8 cellular contexts compared by ENCODE assay signal in genomic region chr19:17405250-17406038, GRCh38. TPM values are rescaled to one million over a fixed set of nuclear protein-coding genes. Genes with fewer than 3 reads are reported as not detected.
DNase-seq lines count a peak whose midpoint lies in the region; ATAC-seq and TF ChIP-seq lines count a peak whose summit lies in the region.

TSS of gene BST2 (minus strand) at chr19:17405630. CDS start at chr19:17405575, 55 bp downstream.

- peaks cover 32% of the 10 kb centered on the region for H3K4me1 ChIP-seq in CD4-positive, alpha-beta memory T cell (ENCODE audit: insufficient read depth, low read length)

- peak within 1 kb of the TSS; percentile 93 to 98 for H3K4me3 ChIP-seq in CD4-positive, alpha-beta memory T cell (ENCODE audit: low read length in 2 of 2)
- peak within 1 kb of the TSS in 1 of 2 donors; percentile 34 for H3K4me3 ChIP-seq in cardiac fibroblast (replicated peaks in 1 of 2; ENCODE audit: low read depth in 2 of 2, low read length in 2 of 2)

- peak; percentile 61 for ATAC-seq in GM19438 (IDR thresholded peaks at IDR 0.05; ENCODE audit: low read depth, unreplicated experiment)
- peak; percentile 67 for ATAC-seq in HG03469 (IDR thresholded peaks at IDR 0.05; ENCODE audit: unreplicated experiment)
- ATAC-seq in T-cell (replicated peaks in 1 of 4): peak; percentile 80 to 88 (median 84)

- no peaks in the 10 kb centered on the region for H3K27me3 Mint-ChIP-seq in CD4-positive, alpha-beta memory T cell
- H3K27me3 Mint-ChIP-seq in T-cell: no peaks in the 10 kb centered on the region

- H3K4me1 Mint-ChIP-seq in CD4-positive, alpha-beta memory T cell: peaks cover 20 to 45% (median 29%) of the 10 kb centered on the region in 4 donors
- peaks cover 32 to 53% (median 33%) of the 10 kb centered on the region in 3 donors for H3K4me1 Mint-ChIP-seq in T-cell

- no peaks in the 10 kb centered on the region for H3K9me3 ChIP-seq in CD4-positive, alpha-beta memory T cell (ENCODE audit: control insufficient read depth in 1 of 2, low read length in 2 of 2)

- peaks cover 8% of the 10 kb centered on the region for H3K36me3 ChIP-seq in CD4-positive, alpha-beta memory T cell (ENCODE audit: insufficient read depth, low read length)

- no peaks in the 10 kb centered on the region for H3K27me3 ChIP-seq in CD4-positive, alpha-beta memory T cell (ENCODE audit: insufficient read depth, low read length)

- POLR2A ChIA-PET in CD4-positive, alpha-beta memory T cell (lab: Charles Lee; ENCODE audit: partially characterized antibody): interaction anchor here (0.7 to 5.7 kb wide), 8 partner anchors 9 to 396 kb away, joined by 3 to 87 read pairs (median 5); partner anchors contain the start of genes ANO8, MVB12A and TMEM221
- POLR2A ChIA-PET in T-cell (lab: Charles Lee): interaction anchor here in 1 of 2 donors (1.1 kb wide), 1 partner anchor 14 kb away, joined by 3 read pairs; no protein-coding TSS in a partner anchor

- CTCF ChIA-PET in CD4-positive, alpha-beta memory T cell (lab: Charles Lee; ENCODE audit: partially characterized antibody): interaction anchor here (0.6 to 4.4 kb wide), 10 partner anchors 10 to 170 kb away, joined by 3 to 25 read pairs (median 3); partner anchors contain the start of genes CCDC194 and MVB12A
- CTCF ChIA-PET in T-cell (lab: Charles Lee): interaction anchor here in 1 of 2 donors (0.6 to 1.6 kb wide), 7 partner anchors 9 to 201 kb away, joined by 3 to 5 read pairs (median 4); partner anchors contain the start of genes DDA1 and MVB12A

- H3K27ac ChIP-seq in CD4-positive, alpha-beta memory T cell (ENCODE audit: low read depth, low read length): peak within 1 kb of the TSS; percentile 88

- H3K36me3 Mint-ChIP-seq in CD4-positive, alpha-beta memory T cell: peaks cover 3 to 27% of the 10 kb centered on the region in 2 donors
- H3K36me3 Mint-ChIP-seq in T-cell: peaks cover 4% of the 10 kb centered on the region

- peak within 1 kb of the TSS; percentile 93 to 96 (median 94) for H3K27ac Mint-ChIP-seq in CD4-positive, alpha-beta memory T cell
- peak within 1 kb of the TSS; percentile 95 to 97 for H3K27ac Mint-ChIP-seq in T-cell

- TF ChIP-seq CTCF in cardiac fibroblast (IDR thresholded peaks at IDR 0.05; ENCODE audit: low read depth, low read length): no peak

- H3K9me3 Mint-ChIP-seq in CD4-positive, alpha-beta memory T cell: no peaks in the 10 kb centered on the region
- H3K9me3 Mint-ChIP-seq in T-cell: no peaks in the 10 kb centered on the region

- peak; percentile 60 to 80 (median 65) for DNase-seq in CD4-positive, alpha-beta memory T cell
- DNase-seq in T-cell (peak in 25 of 34 experiments; percentile 16 to 63 (median 31)), cardiac fibroblast (ENCODE audit: low read depth in 2 of 2) (peak; percentile 65 to 77), kidney tubule cell (ENCODE audit: low spot score) (peak; percentile 75), NCI-H524 (lab: John Stamatoyannopoulos, UW) (no peak)
- peak; percentile 71 for DNase-seq in stimulated activated CD8-positive, alpha-beta memory T cell treated with anti-CD3 and anti-CD28 coated beads, Interleukin-4, amount 100 ng/mL, for 48 hours

- peak within 1 kb of the TSS; percentile 94 to 98 (median 94) for H3K4me3 Mint-ChIP-seq in CD4-positive, alpha-beta memory T cell
- H3K4me3 Mint-ChIP-seq in T-cell: peak within 1 kb of the TSS; percentile 89 to 93 (median 89)

- intact Hi-C loops in CD4-positive, alpha-beta memory T cell (cut with micrococcal nuclease): loop anchor here (1.0 to 5.0 kb wide), 3 partner anchors 14 to 98 kb away; partner anchors contain the start of genes DDA1, GTPBP3 and MRPL34

RNA-seq across cellular contexts. Expression of gene BST2, which starts in this region (rescaled TPM):
- 10 to 100 TPM; 55.9 TPM for total RNA-seq in CD4-positive, alpha-beta memory T cell
- polyA plus RNA-seq in CD4-positive, alpha-beta memory T cell: 100 to 1,000 TPM; 143 to 173 TPM
- total RNA-seq in T-cell: 10 to 100 TPM; 43.9 to 62.0 (median 52.2) TPM

Comparison
In these comparisons a context has a peak if more than half of its experiments do, and no peak if none do; other contexts are left out.
1. DNase-seq: peak in CD4-positive, alpha-beta memory T cell (5 of 5), T-cell (25 of 34), cardiac fibroblast (2 of 2), kidney tubule cell (single experiment) and stimulated activated CD8-positive, alpha-beta memory T cell treated with anti-CD3 and anti-CD28 coated beads, Interleukin-4, amount 100 ng/mL, for 48 hours (single experiment); none in NCI-H524 (0 of 2).
2. Peak in every context shown above with its lines, with median percentiles within 50 percentile points of each other: ATAC-seq.